1 cellular context compared by ENCODE assay signal in the genomic region with DNA sequence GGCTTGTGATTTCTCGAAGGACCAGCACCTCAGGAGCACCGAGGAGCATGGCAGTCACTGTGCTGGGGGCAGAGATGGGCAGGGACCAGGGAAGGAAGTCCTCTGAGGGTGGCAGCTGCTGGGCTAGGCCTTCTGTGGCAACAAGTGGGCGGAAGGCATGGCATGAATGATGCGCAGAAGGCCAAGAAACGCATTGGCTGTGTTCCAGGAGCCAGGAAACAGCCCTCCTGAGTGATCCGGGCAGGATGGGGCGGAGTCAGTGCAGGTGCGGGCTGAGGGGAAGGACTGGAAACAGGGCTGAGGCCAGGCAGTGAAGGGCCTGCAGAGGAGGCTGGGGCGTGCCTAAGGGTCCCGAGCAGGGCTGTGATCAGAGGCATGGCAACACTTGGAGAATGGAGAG.
TF ChIP-seq lines count a peak whose summit lies in the region.

No MANE protein-coding gene starts in this region.

TF ChIP-seq in WTC11, 78 proteins besides CTCF, POLR2A, EP300 and RAD21 (continued from another document):
- TF ChIP-seq PRDM15 (CRISPR knock-in tag; IDR thresholded peaks at IDR 0.05), result 0 out of 2 replicates have a peak, but pooled peaks have one; percentile 31
- no peak for TF ChIP-seq AFF4 (CRISPR knock-in tag; IDR thresholded peaks at IDR 0.05; ENCODE audit: borderline replicate concordance)
